30 cellular contexts compared by ENCODE assay signal in the genomic region with DNA sequence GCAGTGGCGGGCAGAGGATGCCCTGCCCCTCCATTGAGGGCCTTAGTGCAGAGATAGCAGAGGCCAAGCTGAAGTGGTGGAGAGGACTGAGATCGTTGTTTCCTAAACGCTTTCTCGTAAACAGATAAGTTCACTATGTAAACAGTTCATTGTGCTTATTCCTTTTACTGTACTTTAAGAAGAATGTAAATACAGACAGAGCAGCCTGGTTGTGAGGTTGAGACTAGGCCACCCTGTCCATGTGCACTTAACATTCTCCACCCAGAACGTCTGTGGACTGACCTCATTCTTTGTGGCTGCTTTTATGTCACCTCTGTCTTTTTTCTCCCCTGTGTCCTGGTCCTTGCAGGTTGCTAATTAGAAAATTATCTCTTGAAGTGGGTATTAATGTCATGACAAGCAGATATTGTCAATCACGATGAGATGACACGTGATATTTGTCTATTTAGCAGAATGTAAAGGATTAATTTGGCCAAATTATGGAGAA. TPM values are rescaled to one million over a fixed set of nuclear protein-coding genes. Genes with fewer than 3 reads are reported as not detected.
A peak's percentile ranks its signal among the peaks of the same experiment; 100 is the strongest.
DNase-seq lines count a peak whose midpoint lies in the region; ATAC-seq and TF ChIP-seq lines count a peak whose summit lies in the region.
"Had no signal": no experiment of that assay in that cellular context is flagged by ENCODE, and none has a peak within 500 bp of the region (broad histone marks: within the 10 kb centered on the region; RNA-seq: fewer than 3 reads in every experiment).

No MANE protein-coding gene starts in this region.

- H3K9me3 ChIP-seq in HEK293 (ENCODE audit: control insufficient read depth, insufficient read depth, low read depth, low read length) (no peaks in the 10 kb centered on the region), PC-3 (ENCODE audit: low read length) (no peaks in the 10 kb centered on the region), left lung (no peaks in the 10 kb centered on the region)
- H3K9me3 ChIP-seq: gastroesophageal sphincter, pancreas had no signal

- intact Hi-C loops in PC-3 (cut with micrococcal nuclease) = no loop called here
- intact Hi-C loops in left lung (cut with DNase I) = loop anchor here in 1 of 2 donors (10.0 kb wide), 1 partner anchor 56 kb away; no protein-coding TSS in a partner anchor

- peaks cover 4 to 17% of the 10 kb centered on the region in 2 donors for H3K36me3 Mint-ChIP-seq in stimulated activated naive B cell treated with anti-CD40 and anti-IgM and Interleukin-4, amounts not matched to agents 10 μg/mL and 1 μg/mL and 100 μg/mL, for 72 hours
- H3K36me3 Mint-ChIP-seq: activated naive CD8-positive, alpha-beta T cell treated with anti-CD3 and anti-CD28 coated beads for 36 hours had no signal

- H3K36me3 ChIP-seq in HEK293 (ENCODE audit: control insufficient read depth in 2 of 2, insufficient read depth in 1 of 2, low read length in 2 of 2) (peaks cover 4 to 36% of the 10 kb centered on the region in 2 experiments; a peak in 2 of 3 replicates), PC-3 (ENCODE audit: low read depth, low read length) (no peaks in the 10 kb centered on the region), left lung (peaks cover 0 to 10% of the 10 kb centered on the region in 2 donors)
- H3K36me3 ChIP-seq: pancreas had no signal

- ATAC-seq in PC-3 (peak; percentile 50), left lung (peak; percentile 82)
- ATAC-seq in stimulated activated naive B cell treated with anti-CD40 and anti-IgM and Interleukin-4, amounts not matched to agents 10 μg/mL and 1 μg/mL and 100 μg/mL, for 72 hours (replicated peaks) = no peak
- ATAC-seq: gastroesophageal sphincter, left cardiac atrium, pancreas had no signal

- H3K27ac ChIP-seq in HEK293 (ENCODE audit: extremely low read depth, low read depth, low read length) = no peak overlapping the region
- no peak overlapping the region for H3K27ac ChIP-seq in PC-3 (ENCODE audit: low read length)
- no peak overlapping the region for H3K27ac ChIP-seq in left lung
- H3K27ac ChIP-seq: 22Rv1, gastroesophageal sphincter, GM23248, pancreas, skin epidermis had no signal

- no peak overlapping the region for H3K4me3 Mint-ChIP-seq in stimulated activated naive B cell treated with anti-CD40 and anti-IgM and Interleukin-4, amounts not matched to agents 10 μg/mL and 1 μg/mL and 100 μg/mL, for 72 hours
- H3K4me3 Mint-ChIP-seq: activated naive CD8-positive, alpha-beta T cell treated with anti-CD3 and anti-CD28 coated beads for 36 hours; activated T-cell treated with anti-CD3 and anti-CD28 coated beads, Interleukin-2, amount 50 U/mL, for 24 hours; CD4-positive, alpha-beta T cell; memory B cell; T-helper 1 cell treated with Interleukin-12 subunit alpha and Interleukin-12 subunit beta and Interleukin-4 antibody, amounts not matched to agents 30 μg/mL and 1 μg/mL, for 36 hours had no signal

- no peaks in the 10 kb centered on the region for H3K79me2 ChIP-seq in PC-3 (ENCODE audit: low read length)

- TF ChIP-seq CTCF in HEK293 (tag by site-specific recombination; IDR thresholded peaks at IDR 0.05) = no peak
- TF ChIP-seq CTCF in PC-3 (conservative IDR thresholded peaks at IDR 0.05; ENCODE audit: low read depth, low read length) = no peak
- TF ChIP-seq CTCF in left lung (IDR thresholded peaks at IDR 0.05) = no peak

- DNase-seq in NCI-H1105 treated with DMSO at 0.1 percent for 48 hours (lab: John Stamatoyannopoulos, UW) (peak; percentile 11), NCI-H1105 (lab: John Stamatoyannopoulos, UW) (no peak), PC-3 (no peak), left lung (no peak), NCI-H774 (lab: John Stamatoyannopoulos, UW) (no peak), HK-2 (ENCODE audit: unreplicated experiment) (no peak)
- no peak for DNase-seq in stimulated activated naive B cell treated with anti-CD40 and anti-IgM and Interleukin-4, amounts not matched to agents 10 μg/mL and 1 μg/mL and 100 μg/mL, for 72 hours
- DNase-seq: activated effector memory CD4-positive, alpha-beta T cell treated with anti-CD3 and anti-CD28 coated beads, Interleukin-2, amount 50 U/mL, for 16 hours; activated naive CD8-positive, alpha-beta T cell treated with anti-CD3 and anti-CD28 coated beads for 36 hours; activated T-cell treated with anti-CD3 and anti-CD28 coated beads, Interleukin-2, amount 50 U/mL, for 24 hours; anterior cingulate cortex; CD4-positive, alpha-beta T cell; GM23248; hippocampal formation; left cardiac atrium; MV-4-11; NCI-H1694 treated with DMSO at 0.1 percent for 48 hours; NCI-H226; NCI-H82; pancreas; RPMI8226; stimulated activated naive CD4-positive, alpha-beta T cell had no signal

- no TSS peak for BruUV-seq in PC-3 (replicated peaks; lab: Mats Ljungman, UMichigan)

- H3K27me3 ChIP-seq in PC-3 (ENCODE audit: low read length) (no peaks in the 10 kb centered on the region), left lung (no peaks in the 10 kb centered on the region)
- H3K27me3 ChIP-seq: gastroesophageal sphincter, pancreas had no signal

- H3K27me3 Mint-ChIP-seq in stimulated activated naive B cell treated with anti-CD40 and anti-IgM and Interleukin-4, amounts not matched to agents 10 μg/mL and 1 μg/mL and 100 μg/mL, for 72 hours = no peaks in the 10 kb centered on the region
- H3K27me3 Mint-ChIP-seq: activated naive CD8-positive, alpha-beta T cell treated with anti-CD3 and anti-CD28 coated beads for 36 hours; activated T-cell treated with anti-CD3 and anti-CD28 coated beads, Interleukin-2, amount 50 U/mL, for 24 hours; CD4-positive, alpha-beta T cell; memory B cell had no signal

- no peak overlapping the region for H3K4me3 ChIP-seq in HEK293 (ENCODE audit: low read depth, low read length)
- H3K4me3 ChIP-seq in PC-3 (ENCODE audit: low read length) = no peak overlapping the region
- H3K4me3 ChIP-seq in left lung = no peak overlapping the region
- H3K4me3 ChIP-seq: gastroesophageal sphincter, GM23248, pancreas, skin epidermis had no signal

- no peak overlapping the region for H3K9ac ChIP-seq in PC-3 (ENCODE audit: low read length)
- H3K9ac ChIP-seq: GM23248 had no signal

- H3K27ac Mint-ChIP-seq in stimulated activated naive B cell treated with anti-CD40 and anti-IgM and Interleukin-4, amounts not matched to agents 10 μg/mL and 1 μg/mL and 100 μg/mL, for 72 hours = no peak overlapping the region
- H3K27ac Mint-ChIP-seq: activated naive CD8-positive, alpha-beta T cell treated with anti-CD3 and anti-CD28 coated beads for 36 hours; activated T-cell treated with anti-CD3 and anti-CD28 coated beads, Interleukin-2, amount 50 U/mL, for 24 hours; CD4-positive, alpha-beta T cell; memory B cell; T-helper 1 cell treated with Interleukin-12 subunit alpha and Interleukin-12 subunit beta and Interleukin-4 antibody, amounts not matched to agents 30 μg/mL and 1 μg/mL, for 36 hours had no signal

- H3K9me3 Mint-ChIP-seq in stimulated activated naive B cell treated with anti-CD40 and anti-IgM and Interleukin-4, amounts not matched to agents 10 μg/mL and 1 μg/mL and 100 μg/mL, for 72 hours = no peaks in the 10 kb centered on the region
- H3K9me3 Mint-ChIP-seq: activated naive CD8-positive, alpha-beta T cell treated with anti-CD3 and anti-CD28 coated beads for 36 hours; activated T-cell treated with anti-CD3 and anti-CD28 coated beads, Interleukin-2, amount 50 U/mL, for 24 hours; CD4-positive, alpha-beta T cell; memory B cell; T-helper 1 cell treated with Interleukin-12 subunit alpha and Interleukin-12 subunit beta and Interleukin-4 antibody, amounts not matched to agents 30 μg/mL and 1 μg/mL, for 36 hours had no signal

- no peak overlapping the region for H2AFZ ChIP-seq in PC-3 (ENCODE audit: low read length)
- H2AFZ ChIP-seq: GM23248 had no signal

- POLR2A ChIA-PET in HEK293 (lab: Yijun Ruan, JAX) (no interaction called here), PC-3 (lab: Charles Lee; ENCODE audit: unreplicated experiment) (no interaction called here)

- no peaks in the 10 kb centered on the region for H4K20me1 ChIP-seq in PC-3 (ENCODE audit: low read length)

- H3K4me2 ChIP-seq in PC-3 (ENCODE audit: low read length) = no peak overlapping the region

- CTCF ChIA-PET in HEK293 (lab: Yijun Ruan, JAX) (interaction anchor here (0.6 kb wide), 1 partner anchor 69 kb away, joined by 4 read pairs; no protein-coding TSS in a partner anchor), PC-3 (lab: Charles Lee) (no interaction called here)

- H3K4me1 ChIP-seq in HEK293 (ENCODE audit: control insufficient read depth, insufficient read depth, low read length) (no peaks in the 10 kb centered on the region), PC-3 (ENCODE audit: insufficient read depth, low read length) (no peaks in the 10 kb centered on the region), left lung (no peaks in the 10 kb centered on the region)
- H3K4me1 ChIP-seq: gastroesophageal sphincter, pancreas had no signal

- no peaks in the 10 kb centered on the region for H3K9me2 ChIP-seq in PC-3 (replicated peaks; ENCODE audit: low read length)

- no peaks in the 10 kb centered on the region for H3F3A ChIP-seq in PC-3 (ENCODE audit: low read length, unreplicated experiment)

- H3K4me1 Mint-ChIP-seq in stimulated activated naive B cell treated with anti-CD40 and anti-IgM and Interleukin-4, amounts not matched to agents 10 μg/mL and 1 μg/mL and 100 μg/mL, for 72 hours = peaks cover 4 to 5% of the 10 kb centered on the region in 2 donors
- H3K4me1 Mint-ChIP-seq: memory B cell had no signal

TF ChIP-seq in HEK293, 187 proteins besides CTCF, POLR2A, EP300 and RAD21 (continues in another document):
- TF ChIP-seq, protein P1, sequence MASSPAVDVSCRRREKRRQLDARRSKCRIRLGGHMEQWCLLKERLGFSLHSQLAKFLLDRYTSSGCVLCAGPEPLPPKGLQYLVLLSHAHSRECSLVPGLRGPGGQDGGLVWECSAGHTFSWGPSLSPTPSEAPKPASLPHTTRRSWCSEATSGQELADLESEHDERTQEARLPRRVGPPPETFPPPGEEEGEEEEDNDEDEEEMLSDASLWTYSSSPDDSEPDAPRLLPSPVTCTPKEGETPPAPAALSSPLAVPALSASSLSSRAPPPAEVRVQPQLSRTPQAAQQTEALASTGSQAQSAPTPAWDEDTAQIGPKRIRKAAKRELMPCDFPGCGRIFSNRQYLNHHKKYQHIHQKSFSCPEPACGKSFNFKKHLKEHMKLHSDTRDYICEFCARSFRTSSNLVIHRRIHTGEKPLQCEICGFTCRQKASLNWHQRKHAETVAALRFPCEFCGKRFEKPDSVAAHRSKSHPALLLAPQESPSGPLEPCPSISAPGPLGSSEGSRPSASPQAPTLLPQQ (tag by site-specific recombination; IDR thresholded peaks at IDR 0.05) = no peak
- no peak for TF ChIP-seq ZNF214 (tag by site-specific recombination; IDR thresholded peaks at IDR 0.05; ENCODE audit: borderline replicate concordance)
- no peak for TF ChIP-seq YY1 (tag by site-specific recombination; IDR thresholded peaks at IDR 0.05)
- no peak for TF ChIP-seq ZNF558 (tag by site-specific recombination; IDR thresholded peaks at IDR 0.05)
- no peak for TF ChIP-seq HOXA7 (CRISPR knock-in tag; IDR thresholded peaks at IDR 0.05; ENCODE audit: borderline replicate concordance)

RNA-seq across cellular contexts. Expression of a gene that starts 8.5 kb away (rescaled TPM):
- total RNA-seq in PC-3 (2014; rRNA removed) (16.3 and 19.5 TPM in 2 replicates), left lung (10 to 100 TPM; 13.5 to 17.6 TPM)

RNA-seq across cellular contexts. Expression of a gene that starts 11.1 kb away (rescaled TPM):
- total RNA-seq in PC-3 (2014; rRNA removed) (1.2 TPM in 1 of 2 replicates, not detected in the other), left lung (under 1 TPM; 0.37 to 0.44 TPM)
- total RNA-seq: activated naive CD8-positive, alpha-beta T cell treated with anti-CD3 and anti-CD28 coated beads for 36 hours; gastroesophageal sphincter; left cardiac atrium; LHCN-M2; renal cortical epithelial cell had no signal

RNA-seq across cellular contexts. Expression of a gene that starts 33.6 kb away (rescaled TPM):
- total RNA-seq in PC-3 (2014; rRNA removed) (46.7 and 52.0 TPM in 2 replicates), left lung (10 to 100 TPM; 37.6 to 38.5 TPM)

RNA-seq across cellular contexts. Expression of a gene that starts 36.0 kb away (rescaled TPM):
- 24.9 and 32.1 TPM in 2 replicates for total RNA-seq in PC-3 (2014; rRNA removed)
- 10 to 100 TPM; 18.9 to 20.8 TPM for total RNA-seq in left lung

RNA-seq across cellular contexts. Expression of a gene that starts 39.9 kb away (rescaled TPM):
- total RNA-seq in PC-3 (2014; rRNA removed) = 150 and 162 TPM in 2 replicates
- total RNA-seq in left lung = 100 to 1,000 TPM; 130 to 277 TPM

Comparison
In these comparisons a context has a peak if more than half of its experiments do, and no peak if none do; other contexts are left out.
1. ATAC-seq: peak in PC-3 (single experiment) and left lung (single experiment); none in stimulated activated naive B cell treated with anti-CD40 and anti-IgM and Interleukin-4, amounts not matched to agents 10 μg/mL and 1 μg/mL and 100 μg/mL, for 72 hours (0 of 2).